Comparison of ENCODE assay signal across 1 cellular context in the genomic region with DNA sequence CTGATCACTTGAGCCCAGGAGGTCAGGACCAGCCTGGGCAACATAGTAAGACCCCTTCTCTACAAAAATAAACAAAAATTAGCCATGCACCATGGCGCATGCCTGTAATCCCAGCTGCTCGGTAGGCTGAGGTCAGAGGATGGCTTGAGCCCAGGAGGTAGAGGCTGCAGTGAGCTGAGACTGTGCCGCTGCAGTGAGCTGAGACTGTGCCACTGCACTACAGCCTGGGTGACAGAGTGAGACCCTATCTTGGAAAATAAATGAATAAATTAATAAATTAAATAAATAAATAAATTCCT.
TF ChIP-seq lines count a peak whose summit lies in the region.

No MANE protein-coding gene starts in this region.

TF ChIP-seq in HEK293, 187 proteins besides CTCF, POLR2A, EP300 and RAD21 (continued from another document):
- TF ChIP-seq ZNF623 (tag by site-specific recombination; IDR thresholded peaks at IDR 0.05) (no peak), PRDM1 (tag by site-specific recombination; IDR thresholded peaks at IDR 0.05) (no peak)
